ENCODE assay signal across 26 cellular contexts in genomic region chr3:188617988-188618701, GRCh38.
"Had no signal": no experiment of that assay in that cellular context is flagged by ENCODE, and none has a peak within 500 bp of the region (broad histone marks: within the 10 kb centered on the region; RNA-seq: fewer than 3 reads in every experiment).

No MANE protein-coding gene starts in this region.

- H3K4me3 Mint-ChIP-seq: mesothelial cell of epicardium; naive thymus-derived CD4-positive, alpha-beta T cell; natural killer cell treated with Interleukin-12 subunit alpha and Interleukin-12 subunit beta and Interleukin-15 and Interleukin-18, amount 100 ng/mL, for 72 hours; stimulated activated memory B cell treated with anti-CD40 and anti-IgM and Interleukin-4, amounts not matched to agents 10 μg/mL and 1 μg/mL and 100 μg/mL, for 72 hours; stimulated activated naive CD8-positive, alpha-beta T cell treated with anti-CD3 and anti-CD28 coated beads, Interleukin-15, amount 100 ng/mL, for 72 hours had no signal

- H3K9me3 ChIP-seq: left ventricle myocardium inferior, pancreas, prostate gland, testis, thyroid gland, transverse colon, upper lobe of left lung had no signal

- H3K27ac ChIP-seq: heart right ventricle, hepatocyte, left ventricle myocardium inferior, pancreas, prostate gland, testis, thyroid gland, upper lobe of left lung had no signal

- H3K27me3 ChIP-seq: heart right ventricle, hepatocyte, pancreas, testis, thyroid gland, transverse colon, upper lobe of left lung had no signal

- ATAC-seq: naive thymus-derived CD4-positive, alpha-beta T cell; natural killer cell treated with Interleukin-12 subunit alpha and Interleukin-12 subunit beta and Interleukin-15 and Interleukin-18, amount 100 ng/mL, for 72 hours; pancreas; right cardiac atrium; stimulated activated memory B cell treated with anti-CD40 and anti-IgM and Interleukin-4, amounts not matched to agents 10 μg/mL and 1 μg/mL and 100 μg/mL, for 72 hours; stimulated activated naive CD8-positive, alpha-beta T cell treated with anti-CD3 and anti-CD28 coated beads, Interleukin-15, amount 100 ng/mL, for 72 hours had no signal

- H3K4me2 ChIP-seq: hepatocyte, smooth muscle cell had no signal

- H2AFZ ChIP-seq: hepatocyte had no signal

- H3K4me1 ChIP-seq: pancreas, prostate gland, testis, transverse colon, upper lobe of left lung had no signal

- H3K4me3 ChIP-seq: heart right ventricle, hepatocyte, left ventricle myocardium inferior, lung, pancreas, prostate gland, smooth muscle cell, testis, thyroid gland, transverse colon, upper lobe of left lung had no signal

- DNase-seq: heart right ventricle; islet precursor cell; left ventricle myocardium inferior; mesendoderm; naive thymus-derived CD4-positive, alpha-beta T cell; pancreas; posterior cingulate gyrus; retina; right cardiac atrium; stimulated activated CD4-positive, alpha-beta T cell treated with anti-CD3 and anti-CD28 coated beads, Interleukin-1b, Interleukin-23, amount 100 ng/mL, for 48 hours; stimulated activated CD4-positive, alpha-beta T cell treated with anti-CD3 and anti-CD28 coated beads, Interleukin-2, amount 100 ng/mL, for 48 hours; stimulated activated CD4-positive, alpha-beta T cell treated with anti-CD3 and anti-CD28 coated beads, Interleukin-4, amount 100 ng/mL, for 4 hours; stimulated activated CD8-positive, alpha-beta memory T cell treated with anti-CD3 and anti-CD28 coated beads, Interleukin-4, amount 100 ng/mL, for 48 hours; stimulated activated naive CD4-positive, alpha-beta T cell treated with Interleukin-2 at 50 U/mL for 16 hours; stimulated activated naive CD8-positive, alpha-beta T cell treated with anti-CD3 and anti-CD28 coated beads, Interleukin-15, amount 100 ng/mL, for 72 hours; testis; thyroid gland; transverse colon; upper lobe of left lung had no signal

- H3K4me1 Mint-ChIP-seq: mesothelial cell of epicardium; stimulated activated memory B cell treated with anti-CD40 and anti-IgM and Interleukin-4, amounts not matched to agents 10 μg/mL and 1 μg/mL and 100 μg/mL, for 72 hours; stimulated activated naive CD8-positive, alpha-beta T cell treated with anti-CD3 and anti-CD28 coated beads, Interleukin-15, amount 100 ng/mL, for 72 hours had no signal

- H3K27me3 Mint-ChIP-seq: naive thymus-derived CD4-positive, alpha-beta T cell; natural killer cell treated with Interleukin-12 subunit alpha and Interleukin-12 subunit beta and Interleukin-15 and Interleukin-18, amount 100 ng/mL, for 72 hours; stimulated activated memory B cell treated with anti-CD40 and anti-IgM and Interleukin-4, amounts not matched to agents 10 μg/mL and 1 μg/mL and 100 μg/mL, for 72 hours; stimulated activated naive CD8-positive, alpha-beta T cell treated with anti-CD3 and anti-CD28 coated beads, Interleukin-15, amount 100 ng/mL, for 72 hours had no signal

- H3K27ac Mint-ChIP-seq: mesothelial cell of epicardium; naive thymus-derived CD4-positive, alpha-beta T cell; stimulated activated memory B cell treated with anti-CD40 and anti-IgM and Interleukin-4, amounts not matched to agents 10 μg/mL and 1 μg/mL and 100 μg/mL, for 72 hours; stimulated activated naive CD8-positive, alpha-beta T cell treated with anti-CD3 and anti-CD28 coated beads, Interleukin-15, amount 100 ng/mL, for 72 hours had no signal

- H3K36me3 ChIP-seq: heart right ventricle, left ventricle myocardium inferior, pancreas, prostate gland, thyroid gland, transverse colon, upper lobe of left lung had no signal

- H3K9me3 Mint-ChIP-seq: naive thymus-derived CD4-positive, alpha-beta T cell; natural killer cell treated with Interleukin-12 subunit alpha and Interleukin-12 subunit beta and Interleukin-15 and Interleukin-18, amount 100 ng/mL, for 72 hours; stimulated activated memory B cell treated with anti-CD40 and anti-IgM and Interleukin-4, amounts not matched to agents 10 μg/mL and 1 μg/mL and 100 μg/mL, for 72 hours had no signal
